ENCODE assay signal across 8 cellular contexts in genomic region chr5:116573617-116574431, GRCh38. TPM values are rescaled to one million over a fixed set of nuclear protein-coding genes. Genes with fewer than 3 reads are reported as not detected.
DNase-seq lines count a peak whose midpoint lies in the region; ATAC-seq and TF ChIP-seq lines count a peak whose summit lies in the region.

No MANE protein-coding gene starts in this region.

- no peak for TF ChIP-seq POLR2A in gastrocnemius medialis (IDR thresholded peaks at IDR 0.05)

- intact Hi-C loops in ascending aorta (cut with DNase I), result no loop called here
- intact Hi-C loops in gastrocnemius medialis (cut with DNase I; ENCODE audit: low total_unique reads), result loop anchor here (2.0 to 10.0 kb wide), 2 partner anchors 79 to 439 kb away; no protein-coding TSS in a partner anchor

- peaks cover 70% of the 10 kb centered on the region for H3K27me3 Mint-ChIP-seq in CD4-positive, CD25-positive, alpha-beta regulatory T cell

- peak in 1 of 3 donors; percentile 10 for DNase-seq in CD4-positive, CD25-positive, alpha-beta regulatory T cell
- DNase-seq in HT1080 (ENCODE audit: low read depth) (peak; percentile 8), ascending aorta (ENCODE audit: low spot score in 2 of 2) (no peak), gastrocnemius medialis (no peak), islet precursor cell (no peak), HT-29 (ENCODE audit: low spot score) (no peak)

- no peak for ATAC-seq in CD4-positive, CD25-positive, alpha-beta regulatory T cell (ENCODE audit: low read depth in 2 of 2)
- ATAC-seq in gastrocnemius medialis (no peak), GM21619 (IDR thresholded peaks at IDR 0.05; ENCODE audit: unreplicated experiment) (no peak)

- no peak overlapping the region for H3K27ac ChIP-seq in CD4-positive, CD25-positive, alpha-beta regulatory T cell (ENCODE audit: insufficient read depth, low read length, poor library complexity, severe bottlenecking)
- peak overlapping the region in 1 of 2 donors; percentile 34 for H3K27ac ChIP-seq in ascending aorta
- H3K27ac ChIP-seq in gastrocnemius medialis, result peak overlapping the region; percentile 60 to 77 (median 72)

- H3K27ac Mint-ChIP-seq in CD4-positive, CD25-positive, alpha-beta regulatory T cell, result no peak overlapping the region

- no peaks in the 10 kb centered on the region for H3K36me3 Mint-ChIP-seq in CD4-positive, CD25-positive, alpha-beta regulatory T cell

- H3K4me1 Mint-ChIP-seq in CD4-positive, CD25-positive, alpha-beta regulatory T cell, result peaks cover 4 to 20% (median 9%) of the 10 kb centered on the region in 4 donors

- peaks cover 11% of the 10 kb centered on the region for H3K27me3 ChIP-seq in CD4-positive, CD25-positive, alpha-beta regulatory T cell (ENCODE audit: control insufficient read depth, insufficient read depth, low read length)
- H3K27me3 ChIP-seq in ascending aorta (no peaks in the 10 kb centered on the region), gastrocnemius medialis (peaks cover 56 to 60% (median 59%) of the 10 kb centered on the region in 3 donors)

- H3K4me1 ChIP-seq in CD4-positive, CD25-positive, alpha-beta regulatory T cell (ENCODE audit: control insufficient read depth, insufficient read depth, low read length, poor library complexity, severe bottlenecking), result peaks cover 20% of the 10 kb centered on the region
- H3K4me1 ChIP-seq in ascending aorta (peaks cover 8 to 21% of the 10 kb centered on the region in 2 donors), gastrocnemius medialis (peaks cover 13 to 30% of the 10 kb centered on the region in 2 donors)

- TF ChIP-seq CTCF in ascending aorta (IDR thresholded peaks at IDR 0.05), result no peak
- no peak for TF ChIP-seq CTCF in gastrocnemius medialis (IDR thresholded peaks at IDR 0.05 in 4 of 5, conservative IDR thresholded peaks at IDR 0.05 in 1 of 5)

- no peaks in the 10 kb centered on the region for H3K9me3 ChIP-seq in CD4-positive, CD25-positive, alpha-beta regulatory T cell (ENCODE audit: control insufficient read depth in 2 of 2, low read length in 2 of 2)
- H3K9me3 ChIP-seq in ascending aorta (no peaks in the 10 kb centered on the region), gastrocnemius medialis (no peaks in the 10 kb centered on the region)

- H3K4me3 ChIP-seq in CD4-positive, CD25-positive, alpha-beta regulatory T cell (ENCODE audit: low read depth, low read length), result no peak overlapping the region
- H3K4me3 ChIP-seq in ascending aorta, result peak overlapping the region; percentile 62 to 70
- peak overlapping the region; percentile 98 for H3K4me3 ChIP-seq in iPS-11a (ENCODE audit: low read depth, low read length)
- peak overlapping the region; percentile 50 to 67 (median 60) for H3K4me3 ChIP-seq in gastrocnemius medialis

- peak overlapping the region in 3 of 4 donors; percentile 63 to 78 (median 65) for H3K4me3 Mint-ChIP-seq in CD4-positive, CD25-positive, alpha-beta regulatory T cell

- in situ Hi-C loops in gastrocnemius medialis (cut with MboI; ENCODE audit: low sequenced_read_pairs in 4 of 4), result loop anchor here in 1 of 4 donors (25.0 kb wide), 1 partner anchor 437 kb away; no protein-coding TSS in a partner anchor

- H3K9me3 Mint-ChIP-seq in CD4-positive, CD25-positive, alpha-beta regulatory T cell, result peaks cover 0 to 5% (median 0%) of the 10 kb centered on the region in 7 donors

- no peaks in the 10 kb centered on the region for H3K36me3 ChIP-seq in CD4-positive, CD25-positive, alpha-beta regulatory T cell (ENCODE audit: control insufficient read depth, insufficient read depth, low read length)
- no peaks in the 10 kb centered on the region for H3K36me3 ChIP-seq in ascending aorta
- no peaks in the 10 kb centered on the region for H3K36me3 ChIP-seq in gastrocnemius medialis

RNA-seq across cellular contexts. Expression of gene SEMA6A, which starts 0.8 kb away (rescaled TPM):
- not detected for total RNA-seq in CD4-positive, CD25-positive, alpha-beta regulatory T cell
- 1 to 10 TPM in 1 of 4 donors, under 1 TPM in 3; 0.15 to 1.4 (median 0.54) TPM for polyA plus RNA-seq in CD4-positive, CD25-positive, alpha-beta regulatory T cell
- 0.11 and 0.37 TPM in 2 replicates for total RNA-seq in HT1080 (2014; rRNA removed; shearing (Covaris generic))
- 0.33 and 0.68 TPM in 2 replicates for polyA plus RNA-seq in HT1080 (2015; cell fraction: cytosol; rRNA removed)
- polyA plus RNA-seq in HT1080 (2015; cell fraction: nucleus; rRNA removed), result 0.61 and 0.98 TPM in 2 replicates
- total RNA-seq in ascending aorta (17.8 TPM), gastrocnemius medialis (1 to 10 TPM; 2.5 to 6.5 (median 2.7) TPM)
- 0.31 and 0.99 TPM in 2 replicates for total RNA-seq in HT-29 (2014; rRNA removed; shearing (Covaris generic))
